ENCODE assay signal across 1 cellular context in genomic region chr7:129940329-129940728, GRCh38.
TF ChIP-seq lines count a peak whose summit lies in the region.

No MANE protein-coding gene starts in this region.

TF ChIP-seq in K562, 482 proteins besides CTCF, POLR2A, EP300 and RAD21 (continued from another document):
- TF ChIP-seq ZBTB49 (CRISPR knock-in tag; IDR thresholded peaks at IDR 0.05; ENCODE audit: borderline replicate concordance) (no peak), ESRRA (IDR thresholded peaks at IDR 0.05; ENCODE audit: borderline replicate concordance, low read depth) (no peak), ETS2 (tag; IDR thresholded peaks at IDR 0.05; ENCODE audit: borderline replicate concordance, poor library complexity, severe bottlenecking) (no peak), ZBTB43 (CRISPR knock-in tag; IDR thresholded peaks at IDR 0.05) (no peak), NR0B1 (IDR thresholded peaks at IDR 0.05; ENCODE audit: partially characterized antibody) (no peak)
